ENCODE assay signal across 15 cellular contexts in genomic region chr12:87518508-87518907, GRCh38.
"Had no signal": no experiment of that assay in that cellular context is flagged by ENCODE, and none has a peak within 500 bp of the region (broad histone marks: within the 10 kb centered on the region; RNA-seq: fewer than 3 reads in every experiment).

No MANE protein-coding gene starts in this region.

- H3K27me3 ChIP-seq: dorsolateral prefrontal cortex, neutrophil, right atrium auricular region, thyroid gland, vagina had no signal

- ATAC-seq: activated T-helper 17 cell treated with anti-CD3 and anti-CD28 coated beads, Interleukin-2, amount 50 U/mL, for 72 hours; left cardiac atrium; naive thymus-derived CD4-positive, alpha-beta T cell; WTC11 had no signal

- H3K9me3 ChIP-seq: neutrophil, thyroid gland, vagina had no signal

- H3K27ac ChIP-seq: dorsolateral prefrontal cortex, neutrophil, right atrium auricular region, skin epidermis, thyroid gland, vagina had no signal

- H3K36me3 ChIP-seq: neutrophil, right atrium auricular region, thyroid gland, vagina had no signal

- H3K4me1 ChIP-seq: right atrium auricular region, thyroid gland, vagina had no signal

- H3K4me3 ChIP-seq: dorsolateral prefrontal cortex, lung, right atrium auricular region, skin epidermis, thyroid gland, vagina had no signal

- DNase-seq: activated CD4-positive, alpha-beta T cell treated with anti-CD3 and anti-CD28 coated beads, Interleukin-2, amount 10 ng/mL, durations not matched to agents 7 days and 5 days; activated CD8-positive, alpha-beta memory T cell treated with anti-CD3 and anti-CD28 coated beads for 24 hours; activated naive CD4-positive, alpha-beta T cell treated with anti-CD3 and anti-CD28 coated beads for 36 hours; dorsolateral prefrontal cortex; hypothalamus; left cardiac atrium; naive thymus-derived CD4-positive, alpha-beta T cell; thyroid gland had no signal
